19 cellular contexts compared by ENCODE assay signal in the genomic region with DNA sequence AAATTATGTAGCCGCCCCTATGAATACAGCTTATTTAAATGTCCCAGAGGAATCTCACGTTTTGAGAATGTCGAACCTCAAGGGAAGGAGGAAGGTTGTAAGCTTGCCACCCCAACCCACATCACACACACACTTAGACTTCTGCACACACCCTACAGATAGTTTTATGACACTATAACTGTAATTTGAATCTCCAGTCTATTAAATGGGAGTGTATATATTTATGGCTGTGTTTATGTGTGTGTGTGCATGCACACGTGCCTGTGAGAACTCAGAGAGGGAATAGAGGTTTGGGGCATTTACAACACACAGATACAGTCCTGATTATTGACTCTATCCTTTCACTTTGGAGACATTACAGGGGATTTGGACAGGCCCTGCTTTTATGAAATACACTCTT.
DNase-seq lines count a peak whose midpoint lies in the region; ATAC-seq and TF ChIP-seq lines count a peak whose summit lies in the region.
"Had no signal": no experiment of that assay in that cellular context is flagged by ENCODE, and none has a peak within 500 bp of the region (broad histone marks: within the 10 kb centered on the region; RNA-seq: fewer than 3 reads in every experiment).

No MANE protein-coding gene starts in this region.

- no peaks in the 10 kb centered on the region for H3K36me3 Mint-ChIP-seq in activated naive CD8-positive, alpha-beta T cell
- no peaks in the 10 kb centered on the region for H3K36me3 Mint-ChIP-seq in activated naive CD8-positive, alpha-beta T cell treated with anti-CD3 and anti-CD28 coated beads for 36 hours
- H3K36me3 Mint-ChIP-seq in mesothelial cell of epicardium, result no peaks in the 10 kb centered on the region
- peaks cover 10% of the 10 kb centered on the region for H3K36me3 Mint-ChIP-seq in effector memory CD8-positive, alpha-beta T cell (ENCODE audit: insufficient read depth)
- H3K36me3 Mint-ChIP-seq: CD14-positive monocyte had no signal

- no peak overlapping the region for H3K9ac ChIP-seq in rectal smooth muscle tissue (ENCODE audit: low read length)

- no peaks in the 10 kb centered on the region for H3K9me3 ChIP-seq in MG63

- H3K4me3 ChIP-seq in rectal smooth muscle tissue (ENCODE audit: low read length) (no peak overlapping the region), MG63 (no peak overlapping the region)

- H3K4me3 Mint-ChIP-seq in activated naive CD8-positive, alpha-beta T cell, result peak overlapping the region; percentile 8
- no peak overlapping the region for H3K4me3 Mint-ChIP-seq in activated naive CD8-positive, alpha-beta T cell treated with anti-CD3 and anti-CD28 coated beads for 36 hours
- no peak overlapping the region for H3K4me3 Mint-ChIP-seq in mesothelial cell of epicardium
- no peak overlapping the region for H3K4me3 Mint-ChIP-seq in effector memory CD8-positive, alpha-beta T cell
- H3K4me3 Mint-ChIP-seq: CD14-positive monocyte had no signal

- H3K36me3 ChIP-seq in rectal smooth muscle tissue (ENCODE audit: control insufficient read depth, insufficient read depth, low read length), result no peaks in the 10 kb centered on the region
- no peaks in the 10 kb centered on the region for H3K36me3 ChIP-seq in MG63

- H3K4me1 Mint-ChIP-seq in activated naive CD8-positive, alpha-beta T cell (ENCODE audit: low read depth), result peaks cover 10% of the 10 kb centered on the region
- H3K4me1 Mint-ChIP-seq in activated naive CD8-positive, alpha-beta T cell treated with anti-CD3 and anti-CD28 coated beads for 36 hours, result peaks cover 9% of the 10 kb centered on the region
- peaks cover 70% of the 10 kb centered on the region for H3K4me1 Mint-ChIP-seq in mesothelial cell of epicardium
- H3K4me1 Mint-ChIP-seq in effector memory CD8-positive, alpha-beta T cell (ENCODE audit: low read depth in 2 of 2), result peaks cover 14% of the 10 kb centered on the region in 2 donors

- peak overlapping the region; percentile 40 for H3K27ac ChIP-seq in rectal smooth muscle tissue (ENCODE audit: low read depth, low read length)
- H3K27ac ChIP-seq: 22Rv1 had no signal

- H3K27ac Mint-ChIP-seq in activated naive CD8-positive, alpha-beta T cell, result no peak overlapping the region
- no peak overlapping the region for H3K27ac Mint-ChIP-seq in activated naive CD8-positive, alpha-beta T cell treated with anti-CD3 and anti-CD28 coated beads for 36 hours
- peak overlapping the region; percentile 19 for H3K27ac Mint-ChIP-seq in mesothelial cell of epicardium
- no peak overlapping the region for H3K27ac Mint-ChIP-seq in effector memory CD8-positive, alpha-beta T cell
- H3K27ac Mint-ChIP-seq: CD14-positive monocyte had no signal

- H3K9me3 Mint-ChIP-seq in activated naive CD8-positive, alpha-beta T cell (ENCODE audit: low read depth), result no peaks in the 10 kb centered on the region
- H3K9me3 Mint-ChIP-seq in activated naive CD8-positive, alpha-beta T cell treated with anti-CD3 and anti-CD28 coated beads for 36 hours, result no peaks in the 10 kb centered on the region
- H3K9me3 Mint-ChIP-seq in mesothelial cell of epicardium, result no peaks in the 10 kb centered on the region
- H3K9me3 Mint-ChIP-seq in effector memory CD8-positive, alpha-beta T cell, result no peaks in the 10 kb centered on the region

- H3K4me1 ChIP-seq in rectal smooth muscle tissue (ENCODE audit: control insufficient read depth, insufficient read depth, low read length), result peaks cover 22% of the 10 kb centered on the region

- no peaks in the 10 kb centered on the region for H3K27me3 ChIP-seq in rectal smooth muscle tissue (ENCODE audit: control insufficient read depth, insufficient read depth, low read length)
- no peaks in the 10 kb centered on the region for H3K27me3 ChIP-seq in MG63

- no peak for ATAC-seq in effector memory CD8-positive, alpha-beta T cell (replicated peaks)
- ATAC-seq: HepG2, Right ventricle myocardium inferior had no signal

- TF ChIP-seq CTCF in mesothelial cell of epicardium (IDR thresholded peaks at IDR 0.05; ENCODE audit: unreplicated experiment), result no peak

- DNase-seq in activated naive CD8-positive, alpha-beta T cell treated with anti-CD3 and anti-CD28 coated beads for 36 hours, result no peak
- no peak for DNase-seq in mesothelial cell of epicardium (ENCODE audit: low spot score in 2 of 2, unreplicated experiment in 2 of 2)
- no peak for DNase-seq in activated CD4-positive, alpha-beta T cell treated with anti-CD3 and anti-CD28 coated beads for 48 hours
- DNase-seq in MG63, result no peak
- no peak for DNase-seq in effector memory CD8-positive, alpha-beta T cell
- DNase-seq in NCI-H2029 (lab: John Stamatoyannopoulos, UW), result no peak
- DNase-seq: DMS79 treated with DMSO at 0.1 percent for 48 hours, KG1, MV-4-11, NCI-H1694 treated with DMSO at 0.1 percent for 48 hours, NCI-H2107, NCI-H510A, NCI-H748 treated with DMSO at 0.1 percent for 48 hours had no signal

- H3K27me3 Mint-ChIP-seq in activated naive CD8-positive, alpha-beta T cell, result peaks cover 20% of the 10 kb centered on the region
- H3K27me3 Mint-ChIP-seq in activated naive CD8-positive, alpha-beta T cell treated with anti-CD3 and anti-CD28 coated beads for 36 hours, result peaks cover 41% of the 10 kb centered on the region
- H3K27me3 Mint-ChIP-seq in mesothelial cell of epicardium (ENCODE audit: low read depth), result no peaks in the 10 kb centered on the region
- H3K27me3 Mint-ChIP-seq in effector memory CD8-positive, alpha-beta T cell, result peaks cover 16 to 37% of the 10 kb centered on the region in 2 donors
